In genomic region chr10:79594565-79594964, GRCh38 we compare ENCODE assay signal across 8 cellular contexts. TPM values are rescaled to one million over a fixed set of nuclear protein-coding genes. Genes with fewer than 3 reads are reported as not detected.
"Had no signal": no experiment of that assay in that cellular context is flagged by ENCODE, and none has a peak within 500 bp of the region (broad histone marks: within the 10 kb centered on the region; RNA-seq: fewer than 3 reads in every experiment).

No MANE protein-coding gene starts in this region.

RNA-seq across cellular contexts. Expression of gene SFTPA1, which starts 16.2 kb away (rescaled TPM):
- total RNA-seq: OCI-LY7, PC-3, PC-9, Peyer's patch, RPMI7951, SJCRH30, SJSA1, SK-MEL-5 had no signal

RNA-seq across cellular contexts. Expression of gene SFTPA2, which starts 34.4 kb away (rescaled TPM):
- total RNA-seq: OCI-LY7, PC-3, PC-9, Peyer's patch, RPMI7951, SJCRH30, SJSA1, SK-MEL-5 had no signal
